Comparison of ENCODE assay signal across 1 cellular context in genomic region chr4:123606946-123607542, GRCh38.
TF ChIP-seq lines count a peak whose summit lies in the region.

No MANE protein-coding gene starts in this region.

TF ChIP-seq in WTC11, 78 proteins besides CTCF, POLR2A, EP300 and RAD21 (continued from another document):
- TF ChIP-seq CDX4 (CRISPR knock-in tag; IDR thresholded peaks at IDR 0.05; ENCODE audit: borderline replicate concordance): no peak
- no peak for TF ChIP-seq ATF6 (CRISPR knock-in tag; IDR thresholded peaks at IDR 0.05)
- no peak for TF ChIP-seq GTF2I (CRISPR knock-in tag; conservative IDR thresholded peaks at IDR 0.05)
